1 cellular context compared by ENCODE assay signal in genomic region chr7:116417593-116418345, GRCh38.
TF ChIP-seq lines count a peak whose summit lies in the region.

No MANE protein-coding gene starts in this region.

TF ChIP-seq in GM23338, 12 proteins besides CTCF, POLR2A, EP300 and RAD21 (continued from another document):
- no peak for TF ChIP-seq REST (IDR thresholded peaks at IDR 0.05; ENCODE audit: unreplicated experiment)
- no peak for TF ChIP-seq ZNF114 (CRISPR knock-in tag; IDR thresholded peaks at IDR 0.05)
- TF ChIP-seq, protein P1, sequence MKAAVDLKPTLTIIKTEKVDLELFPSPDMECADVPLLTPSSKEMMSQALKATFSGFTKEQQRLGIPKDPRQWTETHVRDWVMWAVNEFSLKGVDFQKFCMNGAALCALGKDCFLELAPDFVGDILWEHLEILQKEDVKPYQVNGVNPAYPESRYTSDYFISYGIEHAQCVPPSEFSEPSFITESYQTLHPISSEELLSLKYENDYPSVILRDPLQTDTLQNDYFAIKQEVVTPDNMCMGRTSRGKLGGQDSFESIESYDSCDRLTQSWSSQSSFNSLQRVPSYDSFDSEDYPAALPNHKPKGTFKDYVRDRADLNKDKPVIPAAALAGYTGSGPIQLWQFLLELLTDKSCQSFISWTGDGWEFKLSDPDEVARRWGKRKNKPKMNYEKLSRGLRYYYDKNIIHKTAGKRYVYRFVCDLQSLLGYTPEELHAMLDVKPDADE (IDR thresholded peaks at IDR 0.05), result no peak
- no peak for TF ChIP-seq EZH2phosphoT487 (IDR thresholded peaks at IDR 0.05; ENCODE audit: unreplicated experiment)
- no peak for TF ChIP-seq JUNB (IDR thresholded peaks at IDR 0.05; ENCODE audit: unreplicated experiment)
- no peak for TF ChIP-seq CREB1 (CRISPR knock-in tag; IDR thresholded peaks at IDR 0.05; ENCODE audit: low read depth)
- no peak for TF ChIP-seq ZNF331 (CRISPR knock-in tag; IDR thresholded peaks at IDR 0.05; ENCODE audit: low read depth)
- no peak for TF ChIP-seq STAT1 (IDR thresholded peaks at IDR 0.05; ENCODE audit: unreplicated experiment)
- no peak for TF ChIP-seq EZH2 (IDR thresholded peaks at IDR 0.05; ENCODE audit: low read depth, unreplicated experiment)
